ENCODE assay signal across 20 cellular contexts in the genomic region with DNA sequence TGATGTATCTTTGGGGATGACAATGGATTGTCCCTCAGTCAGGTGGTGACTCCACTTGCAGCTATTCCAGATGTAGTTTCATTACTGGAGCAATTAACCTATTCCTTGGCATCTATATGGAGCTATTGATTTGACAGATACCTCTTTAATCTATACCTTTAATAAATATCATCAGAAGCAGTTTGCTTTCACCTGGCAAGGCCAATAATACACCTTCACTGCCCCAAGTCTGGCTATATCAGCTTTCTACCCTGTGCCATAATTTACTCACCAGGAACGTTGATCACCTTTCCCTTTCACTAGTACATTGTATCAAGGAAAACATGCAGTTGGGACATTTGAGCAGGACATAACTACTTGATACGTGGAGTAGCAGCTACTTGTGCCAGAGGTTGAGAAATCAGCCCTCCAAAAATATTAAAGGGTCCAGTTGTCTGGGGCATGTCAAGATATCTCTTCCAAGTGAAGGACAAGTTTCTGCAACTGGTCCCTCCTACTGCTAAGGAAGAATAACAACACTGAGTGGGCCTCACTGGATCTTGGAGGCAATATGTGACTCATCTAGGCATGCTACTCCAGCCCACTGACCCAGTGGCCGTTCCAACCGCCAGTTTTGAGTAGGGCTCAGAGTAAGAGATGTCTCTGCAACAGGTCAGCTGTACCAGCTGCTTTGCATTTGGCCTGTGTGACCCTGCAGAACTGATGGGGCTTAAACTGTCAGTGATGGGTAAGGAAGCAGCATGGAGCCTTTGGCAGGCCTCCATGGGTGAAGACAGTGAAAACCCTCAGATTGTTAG.
A peak's percentile ranks its signal among the peaks of the same experiment; 100 is the strongest.
DNase-seq lines count a peak whose midpoint lies in the region; ATAC-seq and TF ChIP-seq lines count a peak whose summit lies in the region.
"Had no signal": no experiment of that assay in that cellular context is flagged by ENCODE, and none has a peak within 500 bp of the region (broad histone marks: within the 10 kb centered on the region; RNA-seq: fewer than 3 reads in every experiment).

No MANE protein-coding gene starts in this region.

- peaks cover 79% of the 10 kb centered on the region for H3K4me1 ChIP-seq in DND-41 (ENCODE audit: insufficient read depth, low read length)

- TF ChIP-seq CTCF in DND-41 (IDR thresholded peaks at IDR 0.05; ENCODE audit: borderline replicate concordance, extremely low read depth, low read length, poor library complexity, severe bottlenecking), result no peak
- no peak for TF ChIP-seq CTCF in chondrocyte (IDR thresholded peaks at IDR 0.05)
- no peak for TF ChIP-seq CTCF in GM20000 (IDR thresholded peaks at IDR 0.05; ENCODE audit: extremely low read depth, missing control alignments)

- DNase-seq in DND-41 (peak; percentile 5), M059J (ENCODE audit: low read depth) (peak; percentile 12), chondrocyte (ENCODE audit: low spot score) (no peak), iris pigment epithelial cell (ENCODE audit: low read depth) (peak; percentile 57), pons (ENCODE audit: low spot score) (no peak), GM20000 (ENCODE audit: low spot score) (no peak), SIG-M5 (lab: John Stamatoyannopoulos, UW) (no peak), SHP77 (lab: John Stamatoyannopoulos, UW) (no peak)
- DNase-seq: CD8-positive, alpha-beta T cell; DMS79; GF-D8; NCI-H1417 treated with DMSO at 0.1 percent for 48 hours; NCI-H1930; NCI-H2171; NCI-H446; NCI-H69; NK-92 treated with Interleukin-12 subunit alpha and Interleukin-12 subunit beta, amount 100 ng/mL, for 24 hours; RPMI8226 had no signal

- peaks cover 76% of the 10 kb centered on the region for H4K20me1 ChIP-seq in DND-41 (ENCODE audit: insufficient read depth, low read length)
- H4K20me1 ChIP-seq: BLaER1 had no signal

- peak overlapping the region; percentile 23 for H3K27ac Mint-ChIP-seq in chondrocyte (ENCODE audit: unreplicated experiment)
- H3K27ac Mint-ChIP-seq: CD8-positive, alpha-beta T cell had no signal

- H3K79me2 ChIP-seq in DND-41 (ENCODE audit: insufficient read depth, low read length), result peaks cover 99% of the 10 kb centered on the region

- H3K27me3 ChIP-seq in DND-41 (ENCODE audit: insufficient read depth, low read length, poor library complexity), result no peaks in the 10 kb centered on the region
- H3K27me3 ChIP-seq: BLaER1 had no signal

- no peak overlapping the region for H3K4me3 Mint-ChIP-seq in chondrocyte (ENCODE audit: unreplicated experiment)
- H3K4me3 Mint-ChIP-seq: CD8-positive, alpha-beta T cell had no signal

- H3K9ac ChIP-seq in DND-41 (ENCODE audit: low read depth, low read length), result no peak overlapping the region; the same call in 1 of the 2 replicates
- H3K9ac ChIP-seq: BLaER1 had no signal

- no peaks in the 10 kb centered on the region for H3K9me3 Mint-ChIP-seq in chondrocyte (ENCODE audit: low read depth)
- H3K9me3 Mint-ChIP-seq: CD8-positive, alpha-beta T cell had no signal

- no peaks in the 10 kb centered on the region for H3K36me3 Mint-ChIP-seq in chondrocyte (ENCODE audit: low read depth)
- H3K36me3 Mint-ChIP-seq: CD8-positive, alpha-beta T cell had no signal

- ATAC-seq in DND-41 (ENCODE audit: insufficient read depth, low read depth), result no peak
- ATAC-seq: CD8-positive, alpha-beta T cell had no signal

- peak overlapping the region; percentile 73 for H3K27ac ChIP-seq in DND-41 (ENCODE audit: low read length)
- H3K27ac ChIP-seq: BLaER1, HL-60 had no signal

- no peaks in the 10 kb centered on the region for H3K9me3 ChIP-seq in DND-41 (ENCODE audit: insufficient read depth, low read length, severe bottlenecking)
- H3K9me3 ChIP-seq: BLaER1 had no signal

- H3K4me3 ChIP-seq in DND-41 (ENCODE audit: low read depth in 1 of 2, low read length in 2 of 2), result peak overlapping the region in 1 of 2 experiments; percentile 33; a peak in 2 of 4 replicates
- H3K4me3 ChIP-seq: BLaER1 had no signal

- H3K4me1 Mint-ChIP-seq in chondrocyte (ENCODE audit: low read depth), result no peaks in the 10 kb centered on the region

- peaks cover 90% of the 10 kb centered on the region for H3K36me3 ChIP-seq in DND-41 (ENCODE audit: insufficient read depth, low read length)
- H3K36me3 ChIP-seq: BLaER1 had no signal

- H2AFZ ChIP-seq in DND-41 (ENCODE audit: low read depth, low read length), result no peak overlapping the region

- H3K4me2 ChIP-seq in DND-41 (ENCODE audit: insufficient read depth, low read length), result peak overlapping the region; percentile 58; the same call in 1 of the 2 replicates
- H3K4me2 ChIP-seq: BLaER1 had no signal

- H3K27me3 Mint-ChIP-seq in chondrocyte (ENCODE audit: low read depth), result no peaks in the 10 kb centered on the region

Comparison
In these comparisons a context has a peak if more than half of its experiments do, and no peak if none do; other contexts are left out.
1. DNase-seq: peak in DND-41 (single experiment), M059J (single experiment) and iris pigment epithelial cell (single experiment); none in chondrocyte (single experiment), pons (single experiment), GM20000 (single experiment), SIG-M5 (single experiment) and SHP77 (0 of 2).